19 cellular contexts compared by ENCODE assay signal in the genomic region with DNA sequence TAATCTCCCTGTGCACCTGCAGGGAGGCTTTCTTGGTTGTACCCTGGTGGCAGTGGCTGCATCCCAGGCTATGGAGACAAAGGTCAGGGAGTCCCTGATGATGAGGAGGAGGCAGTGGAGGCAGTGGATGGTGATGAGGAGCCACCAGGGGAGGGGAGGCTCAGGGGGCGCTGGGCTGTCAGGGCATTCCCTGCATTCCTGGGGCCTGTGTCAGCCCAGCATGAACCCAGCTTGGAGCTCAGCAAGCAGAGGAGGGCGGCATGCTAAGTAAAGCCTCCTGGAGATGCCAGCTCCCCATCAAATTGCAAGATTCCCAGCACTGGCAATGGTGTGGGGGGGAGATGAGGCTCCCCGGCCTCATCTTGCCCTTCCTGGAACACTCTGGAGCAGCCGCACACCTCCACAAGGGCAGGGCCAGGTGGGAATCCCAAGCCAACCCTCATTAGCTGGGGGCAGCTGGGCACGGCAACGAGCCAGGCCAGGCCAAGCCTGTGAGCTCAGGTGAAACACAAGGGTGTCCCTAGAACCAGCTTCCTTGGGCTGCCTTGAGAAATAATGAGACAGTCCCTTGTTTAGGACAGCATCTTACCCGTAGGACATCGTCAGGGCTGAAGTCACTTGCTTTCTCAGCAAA.
"Had no signal": no experiment of that assay in that cellular context is flagged by ENCODE, and none has a peak within 500 bp of the region (broad histone marks: within the 10 kb centered on the region; RNA-seq: fewer than 3 reads in every experiment).

No MANE protein-coding gene starts in this region.

- ATAC-seq: activated CD8-positive, alpha-beta T cell treated with anti-CD3 and anti-CD28 coated beads, Interleukin-2, amount 10 ng/mL, durations not matched to agents 7 days and 5 days; activated naive CD8-positive, alpha-beta T cell treated with anti-CD3 and anti-CD28 coated beads, Interleukin-2, amount 50 U/mL, for 24 hours; left cardiac atrium; naive thymus-derived CD4-positive, alpha-beta T cell; right cardiac atrium; stimulated activated memory B cell treated with anti-CD40 and anti-IgM and Interleukin-4, amounts not matched to agents 10 μg/mL and 1 μg/mL and 100 μg/mL, for 72 hours; T-cell had no signal

- H3K27ac ChIP-seq: ascending aorta, cardiac muscle cell, coronary artery, tibial nerve, VCaP had no signal

- H3K27me3 ChIP-seq: ascending aorta, cardiac muscle cell had no signal

- H3K4me1 ChIP-seq: ascending aorta, tibial nerve had no signal

- H3K4me2 ChIP-seq: smooth muscle cell had no signal

- DNase-seq: activated CD4-positive, alpha-beta T cell treated with anti-CD3 and anti-CD28 coated beads for 48 hours; activated CD8-positive, alpha-beta memory T cell treated with anti-CD3 and anti-CD28 coated beads, Interleukin-2, amount 50 U/mL, for 48 hours; activated CD8-positive, alpha-beta T cell treated with anti-CD3 and anti-CD28 coated beads, Interleukin-2, amount 10 ng/mL, durations not matched to agents 7 days and 5 days; activated naive CD4-positive, alpha-beta T cell treated with Interleukin-2 at 50 U/mL for 16 hours; activated naive CD8-positive, alpha-beta T cell treated with anti-CD3 and anti-CD28 coated beads, Interleukin-2, amount 50 U/mL, for 24 hours; effector CD8-positive, alpha-beta T cell; left cardiac atrium; naive thymus-derived CD4-positive, alpha-beta T cell; nucleus accumbens; right cardiac atrium; T-cell had no signal

- H3K9me3 ChIP-seq: ascending aorta, tibial nerve had no signal

- H3K36me3 ChIP-seq: ascending aorta, cardiac muscle cell, tibial nerve had no signal

- H3K4me3 ChIP-seq: ascending aorta, cardiac muscle cell, coronary artery, lung, smooth muscle cell, tibial nerve had no signal
